ENCODE assay signal across 9 cellular contexts in the genomic region with DNA sequence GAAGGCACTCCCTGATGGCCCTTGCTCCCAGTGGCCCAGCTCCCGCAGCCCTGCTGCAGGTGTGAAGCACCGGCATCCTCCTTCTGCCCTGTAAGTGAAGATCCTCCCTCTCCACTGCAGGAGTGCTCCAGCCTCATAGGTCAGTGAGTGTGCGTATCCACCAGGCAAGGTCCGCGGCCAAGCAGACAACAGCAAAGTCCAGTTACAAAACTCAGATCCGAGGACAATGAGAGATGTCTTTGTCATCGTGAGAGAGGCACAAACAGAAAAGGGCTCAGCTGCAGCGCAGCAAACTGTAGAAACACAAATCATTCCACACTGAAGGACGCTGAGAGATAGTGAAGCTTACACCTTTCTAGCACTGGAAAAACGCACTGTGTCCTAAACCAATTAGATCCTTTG. TPM values are rescaled to one million over a fixed set of nuclear protein-coding genes. Genes with fewer than 3 reads are reported as not detected.
A peak's percentile ranks its signal among the peaks of the same experiment; 100 is the strongest.
DNase-seq lines count a peak whose midpoint lies in the region; ATAC-seq and TF ChIP-seq lines count a peak whose summit lies in the region.
"Had no signal": no experiment of that assay in that cellular context is flagged by ENCODE, and none has a peak within 500 bp of the region (broad histone marks: within the 10 kb centered on the region; RNA-seq: fewer than 3 reads in every experiment).

No MANE protein-coding gene starts in this region.

- intact Hi-C loops in right lobe of liver (cut with DNase I) = no loop called here

- CTCF ChIA-PET in activated CD4-positive, alpha-beta T cell treated with anti-CD3 and anti-CD28 coated beads, Interleukin-2, amount 10 ng/mL, durations not matched to agents 7 days and 5 days (lab: Charles Lee) = interaction anchor here (1.0 to 4.4 kb wide), 4 partner anchors 9 to 36 kb away, joined by 3 to 23 read pairs (median 4); no protein-coding TSS in a partner anchor

- H3K9ac ChIP-seq in stomach smooth muscle (ENCODE audit: low read length in 2 of 2) = no peak overlapping the region

- H3K27ac ChIP-seq in right lobe of liver (peak overlapping the region in 2 of 3 donors; percentile 52 to 69), stomach smooth muscle (ENCODE audit: low read length) (peak overlapping the region; percentile 99), WERI-Rb-1 (no peak overlapping the region)

- peaks cover 76% of the 10 kb centered on the region for H3K36me3 Mint-ChIP-seq in activated CD4-positive, alpha-beta T cell treated with anti-CD3 and anti-CD28 coated beads, Interleukin-2, amount 10 ng/mL, durations not matched to agents 7 days and 5 days (ENCODE audit: low read depth)

- ATAC-seq in right lobe of liver = peak; percentile 35 to 78 (median 66)
- ATAC-seq in HG02885 (IDR thresholded peaks at IDR 0.05; ENCODE audit: poor library complexity, unreplicated experiment) = no peak

- peak overlapping the region; percentile 9 for H3K27ac Mint-ChIP-seq in activated CD4-positive, alpha-beta T cell treated with anti-CD3 and anti-CD28 coated beads, Interleukin-2, amount 10 ng/mL, durations not matched to agents 7 days and 5 days

- WGBS in right lobe of liver (ENCODE audit: insufficient coverage, low coverage, low lambda C conversion rate, missing lambda C conversion rate) = 46% methylated on average over 7 of the region's 10 CpGs

- H3K36me3 ChIP-seq in right lobe of liver (peaks cover 0 to 47% (median 22%) of the 10 kb centered on the region in 4 donors), stomach smooth muscle (ENCODE audit: control insufficient read depth in 2 of 2, insufficient read depth in 2 of 2, low read length in 2 of 2) (peaks cover 46 to 56% of the 10 kb centered on the region in 2 donors), WERI-Rb-1 (peaks cover 57% of the 10 kb centered on the region)

- H3K4me3 ChIP-seq in right lobe of liver (no peak overlapping the region), stomach smooth muscle (ENCODE audit: low read length in 2 of 2) (no peak overlapping the region), WERI-Rb-1 (ENCODE audit: low read depth, low read length) (no peak overlapping the region)
- H3K4me3 ChIP-seq: lung had no signal

- no peak for TF ChIP-seq CTCF in right lobe of liver (IDR thresholded peaks at IDR 0.05)
- no peak for TF ChIP-seq CTCF in WERI-Rb-1 (IDR thresholded peaks at IDR 0.05; ENCODE audit: low read depth, low read length)

- H3K9me3 ChIP-seq in right lobe of liver (no peaks in the 10 kb centered on the region), stomach smooth muscle (ENCODE audit: control insufficient read depth in 2 of 2, low read length in 2 of 2) (no peaks in the 10 kb centered on the region), WERI-Rb-1 (ENCODE audit: severe bottlenecking) (no peaks in the 10 kb centered on the region)

- no peak for TF ChIP-seq POLR2A in right lobe of liver (IDR thresholded peaks at IDR 0.05)

- H3K27me3 ChIP-seq in right lobe of liver (no peaks in the 10 kb centered on the region), stomach smooth muscle (ENCODE audit: control insufficient read depth in 1 of 2, insufficient read depth in 2 of 2, low read length in 2 of 2) (no peaks in the 10 kb centered on the region), WERI-Rb-1 (ENCODE audit: insufficient read depth, low read depth, severe bottlenecking) (no peaks in the 10 kb centered on the region)

- no peaks in the 10 kb centered on the region for H3K27me3 Mint-ChIP-seq in activated CD4-positive, alpha-beta T cell treated with anti-CD3 and anti-CD28 coated beads, Interleukin-2, amount 10 ng/mL, durations not matched to agents 7 days and 5 days

- H3K4me1 ChIP-seq in right lobe of liver = peaks cover 0 to 57% (median 17%) of the 10 kb centered on the region in 4 donors
- peaks cover 90% of the 10 kb centered on the region for H3K4me1 ChIP-seq in stomach smooth muscle (ENCODE audit: control insufficient read depth, insufficient read depth, low read length)

- POLR2A ChIA-PET in activated CD4-positive, alpha-beta T cell treated with anti-CD3 and anti-CD28 coated beads, Interleukin-2, amount 10 ng/mL, durations not matched to agents 7 days and 5 days (lab: Charles Lee) = no interaction called here

- H3K4me1 Mint-ChIP-seq in activated CD4-positive, alpha-beta T cell treated with anti-CD3 and anti-CD28 coated beads, Interleukin-2, amount 10 ng/mL, durations not matched to agents 7 days and 5 days = peaks cover 88% of the 10 kb centered on the region

- H3K9me3 Mint-ChIP-seq in activated CD4-positive, alpha-beta T cell treated with anti-CD3 and anti-CD28 coated beads, Interleukin-2, amount 10 ng/mL, durations not matched to agents 7 days and 5 days = no peaks in the 10 kb centered on the region

- DNase-seq in activated CD4-positive, alpha-beta T cell treated with anti-CD3 and anti-CD28 coated beads, Interleukin-2, amount 10 ng/mL, durations not matched to agents 7 days and 5 days = no peak
- DNase-seq in activated CD4-positive, alpha-beta T cell treated with anti-CD3 and anti-CD28 coated beads for 1 hour = no peak
- peak in 31 of 56 donors; percentile 21 to 78 (median 48) for DNase-seq in amygdala (lab: John Stamatoyannopoulos, UW)
- DNase-seq in right lobe of liver = peak in 2 of 3 donors; percentile 82
- DNase-seq in NCI-H2029 (lab: John Stamatoyannopoulos, UW) = no peak
- DNase-seq in WERI-Rb-1 = no peak

- no peak overlapping the region for H3K4me3 Mint-ChIP-seq in activated CD4-positive, alpha-beta T cell treated with anti-CD3 and anti-CD28 coated beads, Interleukin-2, amount 10 ng/mL, durations not matched to agents 7 days and 5 days

RNA-seq across cellular contexts. Expression of a gene that starts 46.1 kb away (rescaled TPM):
- 1,000 to 10,000 TPM in 1 of 2 experiments, 100 to 1,000 TPM in 1; 881 to 1,009 TPM for total RNA-seq in activated CD4-positive, alpha-beta T cell treated with anti-CD3 and anti-CD28 coated beads, Interleukin-2, amount 10 ng/mL, durations not matched to agents 7 days and 5 days
- total RNA-seq in right lobe of liver = 100 to 1,000 TPM; 168 to 435 (median 222) TPM

Comparison
In these comparisons a context has a peak if more than half of its experiments do, and no peak if none do; other contexts are left out.
1. DNase-seq: peak in amygdala (31 of 56) and right lobe of liver (2 of 3); none in activated CD4-positive, alpha-beta T cell treated with anti-CD3 and anti-CD28 coated beads, Interleukin-2, amount 10 ng/mL, durations not matched to agents 7 days and 5 days (single experiment), activated CD4-positive, alpha-beta T cell treated with anti-CD3 and anti-CD28 coated beads for 1 hour (single experiment), NCI-H2029 (single experiment) and WERI-Rb-1 (single experiment).